Comparison of ENCODE assay signal across 13 cellular contexts in genomic region chr3:143998266-143998665, GRCh38. TPM values are rescaled to one million over a fixed set of nuclear protein-coding genes. Genes with fewer than 3 reads are reported as not detected.
DNase-seq lines count a peak whose midpoint lies in the region; ATAC-seq and TF ChIP-seq lines count a peak whose summit lies in the region.
"Had no signal": no experiment of that assay in that cellular context is flagged by ENCODE, and none has a peak within 500 bp of the region (broad histone marks: within the 10 kb centered on the region; RNA-seq: fewer than 3 reads in every experiment).

No MANE protein-coding gene starts in this region.

- no peaks in the 10 kb centered on the region for H3K27me3 ChIP-seq in osteoblast (ENCODE audit: insufficient read depth, low read length)
- H3K27me3 ChIP-seq in Peyer's patch, result no peaks in the 10 kb centered on the region

- no peak for TF ChIP-seq POLR2A in Peyer's patch (IDR thresholded peaks at IDR 0.05)

- no peaks in the 10 kb centered on the region for H4K20me1 ChIP-seq in osteoblast (ENCODE audit: insufficient read depth, low read length)

- H3K4me3 ChIP-seq in osteoblast (ENCODE audit: insufficient read depth, low read length) (peak overlapping the region; percentile 26), Peyer's patch (no peak overlapping the region)

- H3K4me1 ChIP-seq in osteoblast (ENCODE audit: insufficient read depth, low read length) (peaks cover 10% of the 10 kb centered on the region), Peyer's patch (no peaks in the 10 kb centered on the region)

- DNase-seq in amniotic epithelial cell (ENCODE audit: low read depth), result peak; percentile 76
- peak; percentile 60 for DNase-seq in osteoblast (ENCODE audit: insufficient read length, low spot score, missing footprints)
- DNase-seq in NCI-H446 treated with DMSO at 0.1 percent for 48 hours (lab: John Stamatoyannopoulos, UW), result no peak
- no peak for DNase-seq in effector CD8-positive, alpha-beta T cell (lab: John Stamatoyannopoulos, UW)
- DNase-seq in Peyer's patch, result no peak
- DNase-seq: activated CD4-positive, alpha-beta T cell treated with anti-CD3 and anti-CD28 coated beads for 1 hour; activated naive CD4-positive, alpha-beta T cell treated with anti-CD3 and anti-CD28 coated beads for 36 hours; kidney; NCI-H1417 had no signal

- H3K4me2 ChIP-seq in osteoblast (ENCODE audit: insufficient read depth, low read length), result peak overlapping the region; percentile 41

- no peaks in the 10 kb centered on the region for H3K36me3 ChIP-seq in osteoblast (ENCODE audit: insufficient read depth, low read length)
- no peaks in the 10 kb centered on the region for H3K36me3 ChIP-seq in Peyer's patch

- H2AFZ ChIP-seq in osteoblast (ENCODE audit: low read length), result no peak overlapping the region

- H3K79me2 ChIP-seq in osteoblast (ENCODE audit: insufficient read depth, low read length), result no peaks in the 10 kb centered on the region

- TF ChIP-seq CTCF in osteoblast (IDR thresholded peaks at IDR 0.05; ENCODE audit: extremely low read depth, low read depth, low read length) (no peak), Peyer's patch (IDR thresholded peaks at IDR 0.05) (no peak)

- H3K27ac ChIP-seq in osteoblast (ENCODE audit: low read depth, low read length) (no peak overlapping the region), Peyer's patch (no peak overlapping the region)
- H3K27ac ChIP-seq: epithelial cell of prostate had no signal

- ATAC-seq in GM18858 (IDR thresholded peaks at IDR 0.05; ENCODE audit: unreplicated experiment), result peak; percentile 42
- ATAC-seq in HG03469 (IDR thresholded peaks at IDR 0.05; ENCODE audit: unreplicated experiment), result peak; percentile 41
- no peak for ATAC-seq in GM18519 (IDR thresholded peaks at IDR 0.05; ENCODE audit: low FRiP score, unreplicated experiment)

- H3K9me3 ChIP-seq in osteoblast (ENCODE audit: low read depth, low read length) (no peaks in the 10 kb centered on the region), Peyer's patch (no peaks in the 10 kb centered on the region)

RNA-seq across cellular contexts. Expression of gene DIPK2A, which starts 26.6 kb away (rescaled TPM):
- total RNA-seq in osteoblast (18.0 and 38.0 TPM in 2 replicates), Peyer's patch (10 to 100 TPM in 3 of 4 donors, 1 to 10 TPM in 1; 9.1 to 47.2 (median 29.4) TPM)

Comparison
In these comparisons a context has a peak if more than half of its experiments do, and no peak if none do; other contexts are left out.
1. DNase-seq: peak in amniotic epithelial cell (single experiment) and osteoblast (single experiment); none in NCI-H446 treated with DMSO at 0.1 percent for 48 hours (single experiment), effector CD8-positive, alpha-beta T cell (single experiment) and Peyer's patch (0 of 3).